1 cellular context compared by ENCODE assay signal in genomic region chr5:87116821-87117512, GRCh38.
TF ChIP-seq lines count a peak whose summit lies in the region.

No MANE protein-coding gene starts in this region.

TF ChIP-seq in HepG2, 621 proteins besides CTCF, POLR2A, EP300 and RAD21 (continued from another document):
- TF ChIP-seq TFDP2 (CRISPR knock-in tag; IDR thresholded peaks at IDR 0.05) = no peak
